ENCODE assay signal across 2 cellular contexts in the genomic region with DNA sequence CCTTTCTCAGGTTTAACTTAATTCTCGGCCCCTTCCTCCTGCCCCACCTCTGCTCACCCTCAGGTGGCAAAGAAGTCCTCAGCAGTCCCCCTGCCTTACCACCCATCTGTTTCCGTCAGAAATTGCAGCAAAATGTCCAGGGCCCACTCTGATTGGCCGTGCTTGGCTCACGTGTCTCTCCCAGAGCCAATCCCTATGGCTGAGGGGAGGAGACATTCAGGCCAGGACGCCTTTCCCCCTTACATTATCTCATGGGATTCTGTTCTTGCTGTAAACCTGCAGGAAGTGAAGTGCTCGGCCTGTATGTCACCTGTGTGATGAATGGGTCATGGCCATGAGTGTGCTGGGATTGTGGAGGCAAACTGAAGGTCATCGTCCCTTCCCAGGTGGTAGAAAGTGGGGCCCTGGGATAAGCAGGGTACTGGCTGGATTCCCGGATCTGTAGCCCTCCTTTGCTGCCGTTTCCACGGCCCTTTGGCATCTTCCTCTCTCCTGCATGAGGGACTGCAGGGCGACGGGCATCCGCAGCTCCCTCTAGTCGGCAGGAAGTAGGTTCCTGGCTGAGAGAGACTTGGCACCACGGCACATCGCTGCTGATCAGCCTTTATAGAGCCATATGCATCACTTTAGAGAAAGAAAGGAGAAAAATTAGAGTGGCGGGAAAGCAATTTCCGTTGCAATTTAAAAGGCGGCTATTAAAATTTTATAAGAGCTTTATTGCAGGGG.
TF ChIP-seq lines count a peak whose summit lies in the region.

No MANE protein-coding gene starts in this region.

TF ChIP-seq in A549, 52 proteins besides CTCF, POLR2A, EP300 and RAD21:
- TF ChIP-seq, protein P1, sequence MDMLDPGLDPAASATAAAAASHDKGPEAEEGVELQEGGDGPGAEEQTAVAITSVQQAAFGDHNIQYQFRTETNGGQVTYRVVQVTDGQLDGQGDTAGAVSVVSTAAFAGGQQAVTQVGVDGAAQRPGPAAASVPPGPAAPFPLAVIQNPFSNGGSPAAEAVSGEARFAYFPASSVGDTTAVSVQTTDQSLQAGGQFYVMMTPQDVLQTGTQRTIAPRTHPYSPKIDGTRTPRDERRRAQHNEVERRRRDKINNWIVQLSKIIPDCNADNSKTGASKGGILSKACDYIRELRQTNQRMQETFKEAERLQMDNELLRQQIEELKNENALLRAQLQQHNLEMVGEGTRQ (IDR thresholded peaks at IDR 0.05): 0 out of 2 replicates have a peak, but pooled peaks have one; percentile 39
- TF ChIP-seq MAZ (IDR thresholded peaks at IDR 0.05; ENCODE audit: borderline replicate concordance, low read depth, low read length): no peak
- TF ChIP-seq, protein P2, sequence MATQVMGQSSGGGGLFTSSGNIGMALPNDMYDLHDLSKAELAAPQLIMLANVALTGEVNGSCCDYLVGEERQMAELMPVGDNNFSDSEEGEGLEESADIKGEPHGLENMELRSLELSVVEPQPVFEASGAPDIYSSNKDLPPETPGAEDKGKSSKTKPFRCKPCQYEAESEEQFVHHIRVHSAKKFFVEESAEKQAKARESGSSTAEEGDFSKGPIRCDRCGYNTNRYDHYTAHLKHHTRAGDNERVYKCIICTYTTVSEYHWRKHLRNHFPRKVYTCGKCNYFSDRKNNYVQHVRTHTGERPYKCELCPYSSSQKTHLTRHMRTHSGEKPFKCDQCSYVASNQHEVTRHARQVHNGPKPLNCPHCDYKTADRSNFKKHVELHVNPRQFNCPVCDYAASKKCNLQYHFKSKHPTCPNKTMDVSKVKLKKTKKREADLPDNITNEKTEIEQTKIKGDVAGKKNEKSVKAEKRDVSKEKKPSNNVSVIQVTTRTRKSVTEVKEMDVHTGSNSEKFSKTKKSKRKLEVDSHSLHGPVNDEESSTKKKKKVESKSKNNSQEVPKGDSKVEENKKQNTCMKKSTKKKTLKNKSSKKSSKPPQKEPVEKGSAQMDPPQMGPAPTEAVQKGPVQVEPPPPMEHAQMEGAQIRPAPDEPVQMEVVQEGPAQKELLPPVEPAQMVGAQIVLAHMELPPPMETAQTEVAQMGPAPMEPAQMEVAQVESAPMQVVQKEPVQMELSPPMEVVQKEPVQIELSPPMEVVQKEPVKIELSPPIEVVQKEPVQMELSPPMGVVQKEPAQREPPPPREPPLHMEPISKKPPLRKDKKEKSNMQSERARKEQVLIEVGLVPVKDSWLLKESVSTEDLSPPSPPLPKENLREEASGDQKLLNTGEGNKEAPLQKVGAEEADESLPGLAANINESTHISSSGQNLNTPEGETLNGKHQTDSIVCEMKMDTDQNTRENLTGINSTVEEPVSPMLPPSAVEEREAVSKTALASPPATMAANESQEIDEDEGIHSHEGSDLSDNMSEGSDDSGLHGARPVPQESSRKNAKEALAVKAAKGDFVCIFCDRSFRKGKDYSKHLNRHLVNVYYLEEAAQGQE (IDR thresholded peaks at IDR 0.05): no peak

TF ChIP-seq in IMR-90, 13 proteins besides CTCF, POLR2A, EP300 and RAD21:
- TF ChIP-seq, protein P1 (IDR thresholded peaks at IDR 0.05; ENCODE audit: low read depth, low read length): peak; percentile 34; the same call in 1 of the 2 replicates
- TF ChIP-seq MAFK (IDR thresholded peaks at IDR 0.05; ENCODE audit: low read depth, low read length): no peak
